In the genomic region with DNA sequence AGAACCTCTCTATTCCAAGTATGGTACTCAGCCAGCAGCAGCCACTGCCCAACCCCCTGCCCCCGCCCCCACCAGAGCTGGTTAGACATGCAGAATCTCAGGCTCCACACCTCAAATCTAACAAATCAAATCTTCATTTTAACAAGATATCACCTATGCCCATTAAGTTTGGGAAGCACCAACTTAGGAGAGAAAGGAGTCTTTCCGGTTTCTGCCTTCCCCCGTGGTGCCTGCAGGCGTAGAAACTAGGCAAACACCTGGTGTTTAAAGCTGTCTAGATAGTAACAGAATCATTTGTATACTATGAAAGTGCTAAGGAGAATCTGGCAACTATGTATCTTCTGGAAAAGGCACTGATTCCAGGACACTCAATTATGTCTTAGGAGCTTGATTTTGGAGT, we compare ENCODE assay signal across 1 cellular context.
TF ChIP-seq lines count a peak whose summit lies in the region.

No MANE protein-coding gene starts in this region.

TF ChIP-seq in WTC11, 78 proteins besides CTCF, POLR2A, EP300 and RAD21 (continued from another document):
- TF ChIP-seq, protein P1, sequence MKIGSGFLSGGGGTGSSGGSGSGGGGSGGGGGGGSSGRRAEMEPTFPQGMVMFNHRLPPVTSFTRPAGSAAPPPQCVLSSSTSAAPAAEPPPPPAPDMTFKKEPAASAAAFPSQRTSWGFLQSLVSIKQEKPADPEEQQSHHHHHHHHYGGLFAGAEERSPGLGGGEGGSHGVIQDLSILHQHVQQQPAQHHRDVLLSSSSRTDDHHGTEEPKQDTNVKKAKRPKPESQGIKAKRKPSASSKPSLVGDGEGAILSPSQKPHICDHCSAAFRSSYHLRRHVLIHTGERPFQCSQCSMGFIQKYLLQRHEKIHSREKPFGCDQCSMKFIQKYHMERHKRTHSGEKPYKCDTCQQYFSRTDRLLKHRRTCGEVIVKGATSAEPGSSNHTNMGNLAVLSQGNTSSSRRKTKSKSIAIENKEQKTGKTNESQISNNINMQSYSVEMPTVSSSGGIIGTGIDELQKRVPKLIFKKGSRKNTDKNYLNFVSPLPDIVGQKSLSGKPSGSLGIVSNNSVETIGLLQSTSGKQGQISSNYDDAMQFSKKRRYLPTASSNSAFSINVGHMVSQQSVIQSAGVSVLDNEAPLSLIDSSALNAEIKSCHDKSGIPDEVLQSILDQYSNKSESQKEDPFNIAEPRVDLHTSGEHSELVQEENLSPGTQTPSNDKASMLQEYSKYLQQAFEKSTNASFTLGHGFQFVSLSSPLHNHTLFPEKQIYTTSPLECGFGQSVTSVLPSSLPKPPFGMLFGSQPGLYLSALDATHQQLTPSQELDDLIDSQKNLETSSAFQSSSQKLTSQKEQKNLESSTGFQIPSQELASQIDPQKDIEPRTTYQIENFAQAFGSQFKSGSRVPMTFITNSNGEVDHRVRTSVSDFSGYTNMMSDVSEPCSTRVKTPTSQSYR (CRISPR knock-in tag; IDR thresholded peaks at IDR 0.05), result no peak
- TF ChIP-seq, protein P2, sequence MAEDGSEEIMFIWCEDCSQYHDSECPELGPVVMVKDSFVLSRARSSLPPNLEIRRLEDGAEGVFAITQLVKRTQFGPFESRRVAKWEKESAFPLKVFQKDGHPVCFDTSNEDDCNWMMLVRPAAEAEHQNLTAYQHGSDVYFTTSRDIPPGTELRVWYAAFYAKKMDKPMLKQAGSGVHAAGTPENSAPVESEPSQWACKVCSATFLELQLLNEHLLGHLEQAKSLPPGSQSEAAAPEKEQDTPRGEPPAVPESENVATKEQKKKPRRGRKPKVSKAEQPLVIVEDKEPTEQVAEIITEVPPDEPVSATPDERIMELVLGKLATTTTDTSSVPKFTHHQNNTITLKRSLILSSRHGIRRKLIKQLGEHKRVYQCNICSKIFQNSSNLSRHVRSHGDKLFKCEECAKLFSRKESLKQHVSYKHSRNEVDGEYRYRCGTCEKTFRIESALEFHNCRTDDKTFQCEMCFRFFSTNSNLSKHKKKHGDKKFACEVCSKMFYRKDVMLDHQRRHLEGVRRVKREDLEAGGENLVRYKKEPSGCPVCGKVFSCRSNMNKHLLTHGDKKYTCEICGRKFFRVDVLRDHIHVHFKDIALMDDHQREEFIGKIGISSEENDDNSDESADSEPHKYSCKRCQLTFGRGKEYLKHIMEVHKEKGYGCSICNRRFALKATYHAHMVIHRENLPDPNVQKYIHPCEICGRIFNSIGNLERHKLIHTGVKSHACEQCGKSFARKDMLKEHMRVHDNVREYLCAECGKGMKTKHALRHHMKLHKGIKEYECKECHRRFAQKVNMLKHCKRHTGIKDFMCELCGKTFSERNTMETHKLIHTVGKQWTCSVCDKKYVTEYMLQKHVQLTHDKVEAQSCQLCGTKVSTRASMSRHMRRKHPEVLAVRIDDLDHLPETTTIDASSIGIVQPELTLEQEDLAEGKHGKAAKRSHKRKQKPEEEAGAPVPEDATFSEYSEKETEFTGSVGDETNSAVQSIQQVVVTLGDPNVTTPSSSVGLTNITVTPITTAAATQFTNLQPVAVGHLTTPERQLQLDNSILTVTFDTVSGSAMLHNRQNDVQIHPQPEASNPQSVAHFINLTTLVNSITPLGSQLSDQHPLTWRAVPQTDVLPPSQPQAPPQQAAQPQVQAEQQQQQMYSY (CRISPR knock-in tag; IDR thresholded peaks at IDR 0.05), result no peak
- TF ChIP-seq NFYB (CRISPR knock-in tag; conservative IDR thresholded peaks at IDR 0.05; ENCODE audit: low read depth) (no peak), GTF2I (CRISPR knock-in tag; conservative IDR thresholded peaks at IDR 0.05) (no peak), ZNF512 (CRISPR knock-in tag; IDR thresholded peaks at IDR 0.05; ENCODE audit: borderline replicate concordance) (no peak), ZNF396 (CRISPR knock-in tag; IDR thresholded peaks at IDR 0.05; ENCODE audit: borderline replicate concordance) (no peak)
- TF ChIP-seq, protein P3, sequence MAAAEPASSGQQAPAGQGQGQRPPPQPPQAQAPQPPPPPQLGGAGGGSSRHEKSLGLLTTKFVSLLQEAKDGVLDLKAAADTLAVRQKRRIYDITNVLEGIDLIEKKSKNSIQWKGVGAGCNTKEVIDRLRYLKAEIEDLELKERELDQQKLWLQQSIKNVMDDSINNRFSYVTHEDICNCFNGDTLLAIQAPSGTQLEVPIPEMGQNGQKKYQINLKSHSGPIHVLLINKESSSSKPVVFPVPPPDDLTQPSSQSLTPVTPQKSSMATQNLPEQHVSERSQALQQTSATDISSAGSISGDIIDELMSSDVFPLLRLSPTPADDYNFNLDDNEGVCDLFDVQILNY (CRISPR knock-in tag; IDR thresholded peaks at IDR 0.05), result no peak
